Comparison of ENCODE assay signal across 14 cellular contexts in the genomic region with DNA sequence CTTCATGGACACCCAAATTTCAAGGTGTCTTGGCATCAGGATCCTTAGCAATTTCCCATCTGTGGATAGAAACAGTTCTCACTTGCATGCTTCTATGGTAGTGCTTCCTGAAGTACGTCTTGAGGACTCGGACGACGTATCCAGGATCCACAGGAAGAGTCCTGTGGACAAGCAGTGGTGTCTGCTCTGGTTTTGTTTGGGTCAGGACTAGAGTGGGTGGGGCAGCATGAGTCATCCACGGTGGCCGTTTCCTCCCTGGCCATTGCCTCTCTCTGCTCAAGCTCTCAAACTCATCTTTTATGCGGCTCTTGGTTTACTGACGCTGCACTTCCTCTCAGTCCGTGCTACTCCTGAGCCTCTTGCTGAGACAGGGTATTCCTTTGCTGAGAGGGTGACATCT.
DNase-seq lines count a peak whose midpoint lies in the region; ATAC-seq and TF ChIP-seq lines count a peak whose summit lies in the region.
"Had no signal": no experiment of that assay in that cellular context is flagged by ENCODE, and none has a peak within 500 bp of the region (broad histone marks: within the 10 kb centered on the region; RNA-seq: fewer than 3 reads in every experiment).

No MANE protein-coding gene starts in this region.

- no peak for ATAC-seq in GM18907 (IDR thresholded peaks at IDR 0.05; ENCODE audit: unreplicated experiment)
- ATAC-seq: activated CD8-positive, alpha-beta T cell treated with anti-CD3 and anti-CD28 coated beads for 36 hours had no signal

- peaks cover 41% of the 10 kb centered on the region in 2 donors for H3K36me3 ChIP-seq in ascending aorta
- H3K36me3 ChIP-seq in transverse colon: no peaks in the 10 kb centered on the region

- intact Hi-C loops in ascending aorta (cut with DNase I): no loop called here
- intact Hi-C loops in transverse colon (cut with DNase I; ENCODE audit: low total_unique reads): no loop called here

- no peak overlapping the region for H3K27ac ChIP-seq in ascending aorta
- no peak overlapping the region for H3K27ac ChIP-seq in transverse colon

- no peaks in the 10 kb centered on the region for H3K9me3 ChIP-seq in ascending aorta
- no peaks in the 10 kb centered on the region for H3K9me3 ChIP-seq in transverse colon

- TF ChIP-seq CTCF in ascending aorta (IDR thresholded peaks at IDR 0.05) (no peak), transverse colon (IDR thresholded peaks at IDR 0.05) (no peak)

- H3K4me3 ChIP-seq in ascending aorta (no peak overlapping the region), transverse colon (no peak overlapping the region)

- peak; percentile 14 to 40 for DNase-seq in NOMO-1 (lab: John Stamatoyannopoulos, UW; ENCODE audit: unreplicated experiment in 2 of 2)
- DNase-seq in NOMO-1 treated with dmso at 0.1 percent for 144 hours (lab: John Stamatoyannopoulos, UW; ENCODE audit: unreplicated experiment): no peak
- DNase-seq in ascending aorta (ENCODE audit: low spot score in 2 of 2): peak; percentile 11 to 67
- peak; percentile 33 for DNase-seq in hepatic stellate cell (ENCODE audit: low spot score)
- peak; percentile 23 for DNase-seq in transverse colon
- no peak for DNase-seq in COLO668 (lab: John Stamatoyannopoulos, UW; ENCODE audit: unreplicated experiment)
- DNase-seq in SK-N-DZ (ENCODE audit: low spot score): no peak
- DNase-seq: 8988T; activated CD8-positive, alpha-beta T cell treated with anti-CD3 and anti-CD28 coated beads for 36 hours; activated effector memory CD4-positive, alpha-beta T cell treated with Interleukin-2 at 50 U/mL for 16 hours; CD8-positive, alpha-beta memory T cell; NCI-H1694; T-helper 9 cell had no signal

- no peak for TF ChIP-seq POLR2A in transverse colon (IDR thresholded peaks at IDR 0.05)

- no peak for TF ChIP-seq EP300 in transverse colon (IDR thresholded peaks at IDR 0.05; ENCODE audit: low read depth)

- 70 to 73% methylated on average over 6 to 9 of the region's 9 CpGs for WGBS in transverse colon (ENCODE audit: low coverage in 1 of 2), 2 donors

- in situ Hi-C loops in transverse colon (cut with MboI; ENCODE audit: low pct_ligation_motif_present in 1 of 4, low pct_unique_long_range_greater_than_20kb in 1 of 4, low sequenced_read_pairs in 3 of 4): no loop called here

- H3K4me1 ChIP-seq in ascending aorta (no peaks in the 10 kb centered on the region), transverse colon (peaks cover 0 to 23% (median 13%) of the 10 kb centered on the region in 4 donors)

- H3K27me3 ChIP-seq in ascending aorta (no peaks in the 10 kb centered on the region), transverse colon (no peaks in the 10 kb centered on the region)

Comparison
In these comparisons a context has a peak if more than half of its experiments do, and no peak if none do; other contexts are left out.
1. DNase-seq: peak in NOMO-1 (2 of 2), ascending aorta (2 of 2), hepatic stellate cell (single experiment) and transverse colon (single experiment); none in NOMO-1 treated with dmso at 0.1 percent for 144 hours (single experiment), COLO668 (single experiment) and SK-N-DZ (single experiment).